ENCODE assay signal across 23 cellular contexts in genomic region chr3:181410870-181411269, GRCh38.
"Had no signal": no experiment of that assay in that cellular context is flagged by ENCODE, and none has a peak within 500 bp of the region (broad histone marks: within the 10 kb centered on the region; RNA-seq: fewer than 3 reads in every experiment).

No MANE protein-coding gene starts in this region.

- H3K4me1 Mint-ChIP-seq: immature natural killer cell, mesothelial cell of epicardium, naive B cell had no signal

- H3K79me2 ChIP-seq: hepatocyte had no signal

- H3K4me3 Mint-ChIP-seq: immature natural killer cell, mesothelial cell of epicardium, naive B cell had no signal

- ATAC-seq: foreskin keratinocyte, gastroesophageal sphincter, heart left ventricle, left cardiac atrium, left lung, left ventricle myocardium superior, lower lobe of right lung, mucosa of descending colon had no signal

- H3K27ac Mint-ChIP-seq: immature natural killer cell, mesothelial cell of epicardium, naive B cell had no signal

- H3K36me3 Mint-ChIP-seq: immature natural killer cell, mesothelial cell of epicardium, naive B cell had no signal

- H3K4me3 ChIP-seq: coronary artery, dorsolateral prefrontal cortex, esophagus muscularis mucosa, gastroesophageal sphincter, heart left ventricle, hepatocyte, left lung, lower lobe of right lung, mucosa of descending colon had no signal

- H3K36me3 ChIP-seq: esophagus muscularis mucosa, gastroesophageal sphincter, heart left ventricle, left lung, lower lobe of right lung had no signal

- H3K4me2 ChIP-seq: hepatocyte had no signal

- H3K27me3 ChIP-seq: dorsolateral prefrontal cortex, esophagus muscularis mucosa, foreskin keratinocyte, gastroesophageal sphincter, heart left ventricle, hepatocyte, left lung had no signal

- H2AFZ ChIP-seq: hepatocyte had no signal

- H3K9me3 ChIP-seq: esophagus muscularis mucosa, gastroesophageal sphincter, heart left ventricle, left lung, lower lobe of right lung, mucosa of descending colon had no signal

- H3K27ac ChIP-seq: coronary artery, dorsolateral prefrontal cortex, esophagus muscularis mucosa, foreskin keratinocyte, gastroesophageal sphincter, heart left ventricle, hepatocyte, left lung, lower lobe of right lung had no signal

- DNase-seq: dermis blood vessel endothelial cell; dorsolateral prefrontal cortex; effector CD4-positive, alpha-beta T cell; effector memory CD4-positive, alpha-beta T cell; foreskin keratinocyte; heart left ventricle; hypothalamus; immature natural killer cell; left cardiac atrium; left lung; left ventricle myocardium superior; lower lobe of right lung; mesenchymal stem cell; mucosa of descending colon; naive B cell had no signal

- FAIRE-seq: colon, endothelial cell of umbilical vein, keratinocyte had no signal

- H3K27me3 Mint-ChIP-seq: naive B cell had no signal

- H3K4me1 ChIP-seq: esophagus muscularis mucosa, foreskin keratinocyte, gastroesophageal sphincter, heart left ventricle, left lung, lower lobe of right lung had no signal

- H3K9me3 Mint-ChIP-seq: mesothelial cell of epicardium had no signal
